ENCODE assay signal across 10 cellular contexts in genomic region chr19:13057147-13057572, GRCh38. TPM values are rescaled to one million over a fixed set of nuclear protein-coding genes. Genes with fewer than 3 reads are reported as not detected.
DNase-seq lines count a peak whose midpoint lies in the region; ATAC-seq and TF ChIP-seq lines count a peak whose summit lies in the region.
"Had no signal": no experiment of that assay in that cellular context is flagged by ENCODE, and none has a peak within 500 bp of the region (broad histone marks: within the 10 kb centered on the region; RNA-seq: fewer than 3 reads in every experiment).

No MANE protein-coding gene starts in this region.

- H2AK5ac ChIP-seq in H9 (ENCODE audit: insufficient read length, low read length), result no peak overlapping the region

- no peak for TF ChIP-seq CTCF in HCT116 (IDR thresholded peaks at IDR 0.05 in 2 of 3, conservative IDR thresholded peaks at IDR 0.05 in 1 of 3; ENCODE audit: borderline replicate concordance in 1 of 3, insufficient read depth in 1 of 3, low read depth in 2 of 3, low read length in 2 of 3)
- TF ChIP-seq CTCF in fibroblast of lung (conservative IDR thresholded peaks at IDR 0.05 in 1 of 2, IDR thresholded peaks at IDR 0.05 in 1 of 2; ENCODE audit: low read depth in 1 of 2, low read length in 2 of 2), result no peak
- no peak for TF ChIP-seq CTCF in suprapubic skin (IDR thresholded peaks at IDR 0.05)
- TF ChIP-seq CTCF in H9 (conservative IDR thresholded peaks at IDR 0.05), result no peak

- no peaks in the 10 kb centered on the region for H3K79me1 ChIP-seq in H9 (ENCODE audit: insufficient read depth, low read depth, low read length, poor library complexity, severe bottlenecking)

- H3K14ac ChIP-seq in H9 (ENCODE audit: insufficient read depth, low read length), result no peak overlapping the region

- H2BK15ac ChIP-seq in H9 (ENCODE audit: low read depth, low read length), result no peak overlapping the region

- H3K27me3 Mint-ChIP-seq in H9 (ENCODE audit: low read depth), result peaks cover 97% of the 10 kb centered on the region

- no peak overlapping the region for H2BK5ac ChIP-seq in H9 (ENCODE audit: insufficient read length, low read length)

- 15% methylated on average over 15 of the region's 15 CpGs for WGBS in suprapubic skin
- no CpG with 5 or more reads among the region's 15 CpGs for WGBS in H9 (ENCODE audit: extremely low coverage, insufficient read length, low lambda C conversion rate)

- RAD21 ChIA-PET in HCT116 (lab: Charles Lee; ENCODE audit: low non-redundant PET in 1 of 2, low total read pairs in 2 of 2, uncharacterized antibody in 2 of 2, unreplicated experiment in 2 of 2), result no interaction called here

- peaks cover 7% of the 10 kb centered on the region for H3K23me2 ChIP-seq in H9 (ENCODE audit: insufficient read length, low read depth, low read length, poor library complexity, severe bottlenecking)

- peaks cover 81 to 97% of the 10 kb centered on the region in 2 experiments for H3K4me1 ChIP-seq in HCT116 (ENCODE audit: control insufficient read depth in 1 of 2, insufficient read depth in 2 of 2, low read length in 2 of 2)
- H3K4me1 ChIP-seq in fibroblast of lung (ENCODE audit: control insufficient read depth, extremely low read depth, insufficient read depth, low read length), result peaks cover 68% of the 10 kb centered on the region
- peaks cover 100% of the 10 kb centered on the region for H3K4me1 ChIP-seq in suprapubic skin
- peaks cover 8% of the 10 kb centered on the region; the same call in 1 of the 2 replicates for H3K4me1 ChIP-seq in H9 (ENCODE audit: insufficient read depth, low read length)

- H3K18ac ChIP-seq in H9 (ENCODE audit: insufficient read length, low read depth, low read length), result no peak overlapping the region

- H3K36me3 ChIP-seq in HCT116 (ENCODE audit: control insufficient read depth in 1 of 2, insufficient read depth in 2 of 2, low read length in 2 of 2) (no peaks in the 10 kb centered on the region), fibroblast of lung (ENCODE audit: control insufficient read depth, insufficient read depth, low read length) (peaks cover under 1% of the 10 kb centered on the region), suprapubic skin (no peaks in the 10 kb centered on the region)

- POLR2A ChIA-PET in HCT116 (lab: Charles Lee), result no interaction called here

- no peak overlapping the region for H2BK12ac ChIP-seq in H9 (ENCODE audit: insufficient read length, low read depth, low read length)

- H3T11ph ChIP-seq in H9 (ENCODE audit: low read length), result no peak overlapping the region

- peaks cover 35 to 60% of the 10 kb centered on the region in 2 experiments for H3K4me1 Mint-ChIP-seq in H9

- H3K4me3 ChIP-seq in HCT116 (replicated peaks in 1 of 2; ENCODE audit: low read depth in 1 of 2, low read length in 2 of 2) (no peak overlapping the region), fibroblast of lung (replicated peaks in 1 of 4; ENCODE audit: control extremely low read depth in 1 of 4, insufficient read depth in 1 of 4, low read depth in 3 of 4, low read length in 4 of 4) (no peak overlapping the region), suprapubic skin (peak overlapping the region; percentile 16)

- no peaks in the 10 kb centered on the region for H3K27me3 ChIP-seq in HCT116 (ENCODE audit: insufficient read depth, low read length)
- H3K27me3 ChIP-seq in fibroblast of lung (ENCODE audit: control insufficient read depth, insufficient read depth, low read length), result no peaks in the 10 kb centered on the region
- no peaks in the 10 kb centered on the region for H3K27me3 ChIP-seq in suprapubic skin
- H3K27me3 ChIP-seq in H9 (ENCODE audit: insufficient read depth, low read length), result peaks cover 68% of the 10 kb centered on the region

- H3K27ac ChIP-seq in HCT116 (ENCODE audit: low read depth, low read length), result peak overlapping the region; percentile 94; the same call in 1 of the 2 replicates
- H3K27ac ChIP-seq in fibroblast of lung (ENCODE audit: insufficient read depth, low read length), result peak overlapping the region; percentile 20
- peak overlapping the region; percentile 92 for H3K27ac ChIP-seq in suprapubic skin
- H3K27ac ChIP-seq in H9 (ENCODE audit: insufficient read length, low read depth, low read length), result no peak overlapping the region

- no peak overlapping the region for H4K91ac ChIP-seq in H9 (ENCODE audit: insufficient read length, low read depth, low read length)

- no peaks in the 10 kb centered on the region for H3K9me2 ChIP-seq in HCT116 (ENCODE audit: insufficient read depth)

- no peak overlapping the region for H3K23ac ChIP-seq in H9 (ENCODE audit: insufficient read length, low read depth, low read length)

- H3K27ac Mint-ChIP-seq in H9, result no peak overlapping the region
- H3K27ac Mint-ChIP-seq: activated T-cell treated with anti-CD3 and anti-CD28 coated beads, Interleukin-2, amount 50 U/mL, for 72 hours had no signal

- no peaks in the 10 kb centered on the region; the same call in 1 of the 2 replicates for H3K79me2 ChIP-seq in HCT116 (ENCODE audit: insufficient read depth, low read length)
- peaks cover 68% of the 10 kb centered on the region for H3K79me2 ChIP-seq in fibroblast of lung (ENCODE audit: control insufficient read depth, insufficient read depth, low read length)
- H3K79me2 ChIP-seq in H9 (ENCODE audit: insufficient read depth, low read length), result no peaks in the 10 kb centered on the region

- peaks cover 0 to 10% of the 10 kb centered on the region in 2 experiments; a peak in 1 of 5 replicates for H3K9me3 Mint-ChIP-seq in H9
- H3K9me3 Mint-ChIP-seq: activated T-cell treated with anti-CD3 and anti-CD28 coated beads, Interleukin-2, amount 50 U/mL, for 72 hours had no signal

- no peak overlapping the region for H4K5ac ChIP-seq in H9 (ENCODE audit: insufficient read length, low read depth, low read length)

- no peak overlapping the region for H3K56ac ChIP-seq in H9 (ENCODE audit: insufficient read length, low read depth, low read length)

- ATAC-seq in HCT116 (no peak), GM19035 (IDR thresholded peaks at IDR 0.05; ENCODE audit: unreplicated experiment) (no peak)
- ATAC-seq: activated T-cell treated with anti-CD3 and anti-CD28 coated beads, Interleukin-2, amount 50 U/mL, for 72 hours had no signal

- H3K4me2 ChIP-seq in HCT116 (ENCODE audit: low read length) (peak overlapping the region; percentile 75), fibroblast of lung (ENCODE audit: extremely low read depth, insufficient read depth, low read length) (peak overlapping the region; percentile 90), H9 (ENCODE audit: insufficient read depth, insufficient read length, low read length) (no peak overlapping the region)

- no peak for TF ChIP-seq POLR2A in HCT116 (IDR thresholded peaks at IDR 0.05; ENCODE audit: borderline replicate concordance, extremely low read depth, insufficient read depth, insufficient read length)
- TF ChIP-seq POLR2A in suprapubic skin (IDR thresholded peaks at IDR 0.05), result no peak

- TF ChIP-seq EP300 in suprapubic skin (IDR thresholded peaks at IDR 0.05), result no peak

- H3K9ac ChIP-seq in HCT116 (ENCODE audit: low read length) (peak overlapping the region; percentile 81; the same call in 1 of the 2 replicates), fibroblast of lung (ENCODE audit: insufficient read depth, low read length) (no peak overlapping the region), H9 (ENCODE audit: extremely low read depth, insufficient read length, low read length) (no peak overlapping the region)

- intact Hi-C loops in HCT116 (cut with micrococcal nuclease), result no loop called here

- no peak overlapping the region for H2BK20ac ChIP-seq in H9 (ENCODE audit: low read depth, low read length, poor library complexity, severe bottlenecking)

- TF ChIP-seq RAD21 in HCT116 (IDR thresholded peaks at IDR 0.05; ENCODE audit: low read depth), result no peak

- no peaks in the 10 kb centered on the region for H3K9me3 ChIP-seq in HCT116 (ENCODE audit: control insufficient read depth in 1 of 2, insufficient read depth in 1 of 2, low read depth in 1 of 2, low read length in 2 of 2)
- H3K9me3 ChIP-seq in fibroblast of lung (ENCODE audit: control insufficient read depth, insufficient read depth, low read depth, low read length), result no peaks in the 10 kb centered on the region
- H3K9me3 ChIP-seq in suprapubic skin, result no peaks in the 10 kb centered on the region
- H3K9me3 ChIP-seq in H9 (ENCODE audit: control insufficient read depth, low read depth, low read length), result no peaks in the 10 kb centered on the region

- H2BK120ac ChIP-seq in H9 (ENCODE audit: low read depth, low read length, poor library complexity, severe bottlenecking), result no peak overlapping the region

- H2AFZ ChIP-seq in HCT116 (ENCODE audit: low read depth, low read length, poor library complexity, severe bottlenecking) (no peak overlapping the region), fibroblast of lung (ENCODE audit: low read length) (no peak overlapping the region), H9 (ENCODE audit: low read length) (no peak overlapping the region)

- no peak overlapping the region for H4K8ac ChIP-seq in H9 (replicated peaks; ENCODE audit: insufficient read length, low read depth, low read length)

- BruUV-seq in HCT116 (replicated peaks; lab: Mats Ljungman, UMichigan), result no TSS peak

- no peaks in the 10 kb centered on the region; a peak in 1 of 7 replicates for H3K36me3 Mint-ChIP-seq in H9 (ENCODE audit: insufficient read depth in 1 of 3, low read depth in 3 of 3)

- H3K4me3 Mint-ChIP-seq in H9, result no peak overlapping the region; a peak in 1 of 5 replicates
- H3K4me3 Mint-ChIP-seq: activated T-cell treated with anti-CD3 and anti-CD28 coated beads, Interleukin-2, amount 50 U/mL, for 72 hours had no signal

- no peaks in the 10 kb centered on the region for H4K20me1 ChIP-seq in HCT116 (ENCODE audit: insufficient read depth)
- H4K20me1 ChIP-seq in fibroblast of lung (ENCODE audit: control insufficient read depth, extremely low read depth, insufficient read depth, low read length), result no peaks in the 10 kb centered on the region
- H4K20me1 ChIP-seq in H9 (ENCODE audit: control insufficient read depth, insufficient read depth, insufficient read length), result no peaks in the 10 kb centered on the region

- H3K4ac ChIP-seq in H9 (ENCODE audit: low read depth, low read length), result no peak overlapping the region

- no peak for DNase-seq in HCT116 (ENCODE audit: low read depth, low spot score)
- peak; percentile 52 for DNase-seq in NCI-H510A treated with DMSO at 0.1 percent for 48 hours (lab: John Stamatoyannopoulos, UW)
- DNase-seq in fibroblast of lung (ENCODE audit: low read depth in 2 of 2), result no peak
- DNase-seq in suprapubic skin (ENCODE audit: low spot score in 2 of 2), result no peak
- DNase-seq in GM19240 (ENCODE audit: insufficient read length, low spot score), result no peak
- DNase-seq in H9, result no peak
- DNase-seq: activated T-cell treated with anti-CD3 and anti-CD28 coated beads, Interleukin-2, amount 50 U/mL, for 72 hours; EL had no signal

- CTCF ChIA-PET in HCT116 (lab: Charles Lee), result interaction anchor here (0.9 to 8.6 kb wide), 5 partner anchors 26 to 92 kb away, joined by 3 to 155 read pairs (median 3); no protein-coding TSS in a partner anchor

RNA-seq across cellular contexts. Expression of gene LYL1, which starts 45.5 kb away (rescaled TPM):
- total RNA-seq in HCT116 (2021; ENCODE audit: unreplicated experiment) (2.6 TPM), fibroblast of lung (under 0.01 and 1.2 TPM in 2 replicates), suprapubic skin (1 to 10 TPM; 1.5 to 2.7 (median 2.2) TPM), H9 (2021) (0.63 and 0.86 TPM in 2 replicates)
- polyA plus RNA-seq in HCT116 (2012), result 1.3 and 1.8 TPM in 2 replicates
- 0.26 and 0.30 TPM in 2 replicates for polyA plus RNA-seq in fibroblast of lung
- polyA plus RNA-seq in fibroblast of lung (2012), result 0.50 and 0.96 TPM in 2 replicates
- 0.22 TPM in 1 of 2 replicates, not detected in the other for polyA minus RNA-seq in fibroblast of lung (ENCODE audit: low replicate concordance)
- polyA plus RNA-seq: neural cell had no signal

RNA-seq across cellular contexts. Expression of gene TRMT1, which starts 59.4 kb away (rescaled TPM):
- total RNA-seq in HCT116 (2021; ENCODE audit: unreplicated experiment) (84.4 TPM), fibroblast of lung (20.3 and 21.8 TPM in 2 replicates), suprapubic skin (10 to 100 TPM; 35.1 to 46.2 (median 40.6) TPM), H9 (2021) (92.8 and 95.7 TPM in 2 replicates)
- polyA plus RNA-seq in HCT116 (2012), result 69.3 and 80.8 TPM in 2 replicates
- 12.2 and 17.9 TPM in 2 replicates for polyA plus RNA-seq in fibroblast of lung
- polyA plus RNA-seq in fibroblast of lung (2012), result 12.4 and 24.1 TPM in 2 replicates
- 24.9 and 36.2 TPM in 2 replicates for polyA minus RNA-seq in fibroblast of lung (ENCODE audit: low replicate concordance)
